ENCODE assay signal across 8 cellular contexts in genomic region chr7:105003275-105003674, GRCh38. TPM values are rescaled to one million over a fixed set of nuclear protein-coding genes. Genes with fewer than 3 reads are reported as not detected.
DNase-seq lines count a peak whose midpoint lies in the region; ATAC-seq lines count a peak whose summit lies in the region.

No MANE protein-coding gene starts in this region.

- ATAC-seq in activated naive CD4-positive, alpha-beta T cell treated with anti-CD3 and anti-CD28 coated beads, Interleukin-2, amount 50 U/mL, for 72 hours, result peak; percentile 83 to 93
- peak; percentile 74 to 91 for ATAC-seq in left cardiac atrium
- no peak for ATAC-seq in GM18498 (IDR thresholded peaks at IDR 0.05; ENCODE audit: unreplicated experiment)
- no peak for ATAC-seq in GM19397 (IDR thresholded peaks at IDR 0.05; ENCODE audit: unreplicated experiment)

- H3K27ac Mint-ChIP-seq in activated naive CD4-positive, alpha-beta T cell treated with anti-CD3 and anti-CD28 coated beads, Interleukin-2, amount 50 U/mL, for 72 hours, result peak overlapping the region; percentile 34 to 84

- intact Hi-C loops in left cardiac atrium (cut with DNase I), result no loop called here

- no peaks in the 10 kb centered on the region for H3K9me3 Mint-ChIP-seq in activated naive CD4-positive, alpha-beta T cell treated with anti-CD3 and anti-CD28 coated beads, Interleukin-2, amount 50 U/mL, for 72 hours

- H3K36me3 Mint-ChIP-seq in activated naive CD4-positive, alpha-beta T cell treated with anti-CD3 and anti-CD28 coated beads, Interleukin-2, amount 50 U/mL, for 72 hours, result peaks cover 10 to 37% of the 10 kb centered on the region in 2 donors

- DNase-seq in stimulated activated CD4-positive, alpha-beta T cell treated with anti-CD3 and anti-CD28 coated beads, Interleukin-1b, Interleukin-23, amount 100 ng/mL, for 48 hours, result peak; percentile 54
- DNase-seq in stimulated activated CD4-positive, alpha-beta T cell treated with anti-CD3 and anti-CD28 coated beads, Interleukin-2, amount 100 ng/mL, for 48 hours, result no peak
- DNase-seq in activated naive CD4-positive, alpha-beta T cell treated with anti-CD3 and anti-CD28 coated beads, Interleukin-2, amount 50 U/mL, for 72 hours (ENCODE audit: low spot score in 2 of 2), result no peak
- DNase-seq in left cardiac atrium (peak; percentile 68), T-helper 9 cell (no peak)
- peak; percentile 46 for DNase-seq in stimulated activated CD4-positive, alpha-beta T cell treated with anti-CD3 and anti-CD28 coated beads, Interleukin-2, amount 100 ng/mL, for 4 hours (ENCODE audit: low read depth)

RNA-seq across cellular contexts. Expression of gene KMT2E, which starts 10.7 kb away (rescaled TPM):
- total RNA-seq in activated naive CD4-positive, alpha-beta T cell treated with anti-CD3 and anti-CD28 coated beads, Interleukin-2, amount 50 U/mL, for 72 hours, result 100 to 1,000 TPM; 105 to 122 TPM
- 10 to 100 TPM; 45.3 to 59.0 TPM for total RNA-seq in left cardiac atrium

Comparison
In these comparisons a context has a peak if more than half of its experiments do, and no peak if none do; other contexts are left out.
1. DNase-seq: peak in stimulated activated CD4-positive, alpha-beta T cell treated with anti-CD3 and anti-CD28 coated beads, Interleukin-1b, Interleukin-23, amount 100 ng/mL, for 48 hours (single experiment), left cardiac atrium (single experiment) and stimulated activated CD4-positive, alpha-beta T cell treated with anti-CD3 and anti-CD28 coated beads, Interleukin-2, amount 100 ng/mL, for 4 hours (single experiment); none in stimulated activated CD4-positive, alpha-beta T cell treated with anti-CD3 and anti-CD28 coated beads, Interleukin-2, amount 100 ng/mL, for 48 hours (0 of 2), activated naive CD4-positive, alpha-beta T cell treated with anti-CD3 and anti-CD28 coated beads, Interleukin-2, amount 50 U/mL, for 72 hours (0 of 2) and T-helper 9 cell (single experiment).
2. ATAC-seq: peak in activated naive CD4-positive, alpha-beta T cell treated with anti-CD3 and anti-CD28 coated beads, Interleukin-2, amount 50 U/mL, for 72 hours (2 of 2) and left cardiac atrium (2 of 2); none in GM18498 (single experiment) and GM19397 (single experiment).